11 cellular contexts compared by ENCODE assay signal in genomic region chr1:206713910-206714312, GRCh38. TPM values are rescaled to one million over a fixed set of nuclear protein-coding genes. Genes with fewer than 3 reads are reported as not detected.
DNase-seq lines count a peak whose midpoint lies in the region; ATAC-seq, FAIRE-seq and TF ChIP-seq lines count a peak whose summit lies in the region.
"Had no signal": no experiment of that assay in that cellular context is flagged by ENCODE, and none has a peak within 500 bp of the region (broad histone marks: within the 10 kb centered on the region; RNA-seq: fewer than 3 reads in every experiment).

No MANE protein-coding gene starts in this region.

- ATAC-seq in K562: peak; percentile 52
- ATAC-seq in GM19351 (IDR thresholded peaks at IDR 0.05; ENCODE audit: unreplicated experiment): no peak
- ATAC-seq in GM18511 (IDR thresholded peaks at IDR 0.05; ENCODE audit: unreplicated experiment): no peak

- no peaks in the 10 kb centered on the region for H3K27me3 ChIP-seq in K562 (ENCODE audit: control insufficient read depth in 2 of 2, insufficient read depth in 2 of 2, low read length in 2 of 2)

- BruUV-seq in K562 (replicated peaks; lab: Mats Ljungman, UMichigan): no TSS peak

- TF ChIP-seq POLR2A in K562 (conservative IDR thresholded peaks at IDR 0.05): no peak

- H3K4me3 Mint-ChIP-seq in CD14-positive monocyte (no peak overlapping the region), nephron progenitor cell (no peak overlapping the region), osteocyte (ENCODE audit: unreplicated experiment) (no peak overlapping the region)

- H3K27ac ChIP-seq in K562 (ENCODE audit: extremely low read depth, low read depth, low read length): peak overlapping the region; percentile 21; the same call in 1 of the 3 replicates
- H3K27ac ChIP-seq: lower lobe of right lung had no signal

- CTCF ChIA-PET in K562 (lab: Yijun Ruan, JAX; ENCODE audit: low intra/inter-chr PET ratio): interaction anchor here (0.6 kb wide), 1 partner anchor 25 kb away, joined by 3 read pairs; no protein-coding TSS in a partner anchor

- 19% methylated on average over 6 of the region's 6 CpGs for WGBS in K562 (ENCODE audit: insufficient coverage, low coverage, missing lambda C conversion rate)

- no peak for TF ChIP-seq RAD21 in K562 (CRISPR knock-in tag; conservative IDR thresholded peaks at IDR 0.05 in 1 of 2, IDR thresholded peaks at IDR 0.05 in 1 of 2)

- FAIRE-seq in K562 (lab: Jason Lieb, UNC): peak; percentile 62

- intact Hi-C loops in CD14-positive monocyte (cut with micrococcal nuclease) (no loop called here), K562 (cut with micrococcal nuclease) (no loop called here)

- no peaks in the 10 kb centered on the region for H3K9me1 ChIP-seq in K562 (ENCODE audit: control insufficient read depth, insufficient read depth, low read length)

- POLR2A ChIA-PET in K562 (lab: Yijun Ruan, JAX): interaction anchor here (0.5 to 4.2 kb wide), 6 partner anchors 9 to 319 kb away, joined by 3 to 21 read pairs (median 3); partner anchors contain the start of gene C1orf116

- peak overlapping the region; percentile 28 for H3K4me2 ChIP-seq in K562 (ENCODE audit: insufficient read depth, low read length)

- H2AFZ ChIP-seq in K562 (ENCODE audit: low read depth, low read length): no peak overlapping the region

- H3K27me3 Mint-ChIP-seq in CD14-positive monocyte (ENCODE audit: low read depth in 3 of 3) (peaks cover 0 to 1% (median 0%) of the 10 kb centered on the region in 3 donors), nephron progenitor cell (ENCODE audit: low read depth, poor library complexity) (no peaks in the 10 kb centered on the region), osteocyte (ENCODE audit: unreplicated experiment) (no peaks in the 10 kb centered on the region)

- no peaks in the 10 kb centered on the region for H3K9me3 ChIP-seq in K562 (replicated peaks; ENCODE audit: control insufficient read depth, insufficient read depth, low read depth, low read length)
- H3K9me3 ChIP-seq: lower lobe of right lung had no signal

- H3K4me1 Mint-ChIP-seq in CD14-positive monocyte (peaks cover 81% of the 10 kb centered on the region), nephron progenitor cell (peaks cover 70% of the 10 kb centered on the region), osteocyte (ENCODE audit: unreplicated experiment) (peaks cover 54% of the 10 kb centered on the region)

- H3K36me3 Mint-ChIP-seq in CD14-positive monocyte: peaks cover 5 to 25% of the 10 kb centered on the region in 2 donors
- H3K36me3 Mint-ChIP-seq in nephron progenitor cell (ENCODE audit: low read depth): peaks cover 5% of the 10 kb centered on the region
- no peaks in the 10 kb centered on the region for H3K36me3 Mint-ChIP-seq in osteocyte (ENCODE audit: unreplicated experiment)

- in situ Hi-C loops in K562 (cut with MboI): no loop called here

- peaks cover 38 to 62% of the 10 kb centered on the region in 2 experiments for H3K4me1 ChIP-seq in K562 (replicated peaks in 1 of 2; ENCODE audit: control insufficient read depth in 2 of 2, insufficient read depth in 2 of 2, low read length in 2 of 2)

- H3K27ac Mint-ChIP-seq in CD14-positive monocyte: peak overlapping the region in 4 of 7 donors; percentile 7 to 70 (median 32)
- H3K27ac Mint-ChIP-seq in nephron progenitor cell: peak overlapping the region; percentile 12
- no peak overlapping the region for H3K27ac Mint-ChIP-seq in osteocyte (ENCODE audit: unreplicated experiment)

- H3K9ac ChIP-seq in K562 (ENCODE audit: insufficient read depth in 1 of 2, low read depth in 2 of 2, low read length in 2 of 2): peak overlapping the region in 1 of 2 experiments; percentile 1; a peak in 2 of 4 replicates

- TF ChIP-seq CTCF in CD14-positive monocyte (IDR thresholded peaks at IDR 0.05): no peak
- no peak for TF ChIP-seq CTCF in LNCaP clone FGC (IDR thresholded peaks at IDR 0.05; ENCODE audit: control insufficient read depth, extremely low read depth, insufficient read depth)
- no peak for TF ChIP-seq CTCF in K562 (IDR thresholded peaks at IDR 0.05 in 2 of 3, conservative IDR thresholded peaks at IDR 0.05 in 1 of 3; ENCODE audit: insufficient read depth in 2 of 3, low read depth in 1 of 3, low read length in 3 of 3)
- TF ChIP-seq CTCF in nephron progenitor cell (IDR thresholded peaks at IDR 0.05): no peak
- no peak for TF ChIP-seq CTCF in osteocyte (IDR thresholded peaks at IDR 0.05)

- no peak for TF ChIP-seq EP300 in K562 (IDR thresholded peaks at IDR 0.05; ENCODE audit: low read length)

- H3K9me3 Mint-ChIP-seq in CD14-positive monocyte (no peaks in the 10 kb centered on the region), nephron progenitor cell (no peaks in the 10 kb centered on the region), osteocyte (ENCODE audit: unreplicated experiment) (no peaks in the 10 kb centered on the region)

- peaks cover 94% of the 10 kb centered on the region for H3K79me2 ChIP-seq in K562 (ENCODE audit: control insufficient read depth, insufficient read depth, low read length)

- peaks cover 47% of the 10 kb centered on the region for H4K20me1 ChIP-seq in K562 (replicated peaks; ENCODE audit: control insufficient read depth, insufficient read depth, low read length)

- no peak for DNase-seq in CD14-positive monocyte (ENCODE audit: low spot score)
- DNase-seq in LNCaP clone FGC (ENCODE audit: low read depth): peak; percentile 74
- peak in 1 of 4 experiments; percentile 50 for DNase-seq in K562 (ENCODE audit: extremely low read depth in 1 of 4, low spot score in 3 of 4)
- DNase-seq in nephron progenitor cell: no peak
- DNase-seq in ureter (ENCODE audit: low spot score): no peak
- no peak for DNase-seq in osteocyte (ENCODE audit: extremely low spot score, unreplicated experiment)
- DNase-seq: activated CD4-positive, alpha-beta T cell treated with anti-CD3 and anti-CD28 coated beads for 4 hours; lower lobe of right lung; stimulated activated naive CD4-positive, alpha-beta T cell treated with Interleukin-2 at 50 U/mL for 16 hours had no signal

- H3K36me3 ChIP-seq in K562 (ENCODE audit: control insufficient read depth, insufficient read depth, low read length): peaks cover 2% of the 10 kb centered on the region; the same call in 1 of the 3 replicates
- H3K36me3 ChIP-seq: lower lobe of right lung had no signal

- H3K4me3 ChIP-seq in LNCaP clone FGC (ENCODE audit: low read depth, low read length) (no peak overlapping the region), K562 (no peak overlapping the region)
- H3K4me3 ChIP-seq: lower lobe of right lung had no signal

RNA-seq across cellular contexts. Expression of gene MAPKAPK2, which starts 29.2 kb away (rescaled TPM):
- 1 to 10 TPM; 1.6 to 2.2 TPM for polyA plus RNA-seq in CD14-positive monocyte
- total RNA-seq in K562 (2011; cell fraction: chromatin; rRNA removed; ENCODE audit: low replicate concordance): 70.6 and 157 TPM in 2 replicates
- 89.5 and 98.9 TPM in 2 replicates for total RNA-seq in K562 (2011; cell fraction: nucleolus; rRNA removed)
- total RNA-seq in K562 (2011; cell fraction: nucleoplasm; rRNA removed): 74.0 and 80.4 TPM in 2 replicates
- total RNA-seq in K562 (2014; rRNA removed): 52.1 and 57.2 TPM in 2 replicates
- total RNA-seq in K562 (2014; rRNA removed; fragmentation: Illumina TruSeq; extraction: Trizol): 36.1 and 36.6 TPM in 2 replicates
- total RNA-seq in K562 (2015; rRNA removed; fragmentation: Illumina TruSeq; extraction: Trizol): 33.3 and 35.6 TPM in 2 replicates
- 81.3 and 94.2 TPM in 2 replicates for total RNA-seq in K562 (2021)
- polyA plus RNA-seq in K562 (2011; rRNA removed): 66.5 and 72.1 TPM in 2 replicates
- 68.3 and 74.8 TPM in 2 replicates for polyA plus RNA-seq in K562 (2011; cell fraction: cytosol; rRNA removed)
- 140 and 167 TPM in 2 replicates for polyA plus RNA-seq in K562 (2011; cell fraction: nucleus; rRNA removed)
- 53.3 and 64.1 TPM in 2 replicates for polyA plus RNA-seq in K562 (2012)
- 73.6 and 78.3 TPM in 2 replicates for polyA plus RNA-seq in K562 (2014; fragmentation: Illumina TruSeq; extraction: Trizol)
- polyA plus RNA-seq in K562 (2014; fragmentation: Nextera tagmentation; extraction: Ambion mirVana): 1 to 10 TPM in 1 of 2 experiments, under 1 TPM in 1; 0.63 to 1.3 TPM
- 53.4 and 57.2 TPM in 2 replicates for polyA plus RNA-seq in K562 (2014; rRNA removed)
- polyA minus RNA-seq in K562 (2011; rRNA and poly(A)+ RNA removed): 48.3 and 60.9 TPM in 2 replicates
- 37.6 and 41.0 TPM in 2 replicates for polyA minus RNA-seq in K562 (2011; cell fraction: cytosol; rRNA and poly(A)+ RNA removed)
- 30.2 and 35.1 TPM in 2 replicates for polyA minus RNA-seq in K562 (2011; cell fraction: nucleus; rRNA and poly(A)+ RNA removed)
- total RNA-seq in ureter: 69.8 TPM
- 62.4 and 67.5 TPM in 2 replicates for total RNA-seq in osteocyte

RNA-seq across cellular contexts. Expression of gene IL19, which starts 56.7 kb away (rescaled TPM):
- not detected for polyA plus RNA-seq in CD14-positive monocyte
- total RNA-seq in K562 (2011; cell fraction: chromatin; rRNA removed; ENCODE audit: low replicate concordance): not detected in 2 replicates
- total RNA-seq in K562 (2011; cell fraction: nucleolus; rRNA removed): not detected in 2 replicates
- total RNA-seq in K562 (2011; cell fraction: nucleoplasm; rRNA removed): not detected in 2 replicates
- total RNA-seq in K562 (2014; rRNA removed): not detected in 2 replicates
- total RNA-seq in K562 (2014; rRNA removed; fragmentation: Illumina TruSeq; extraction: Trizol): not detected in 2 replicates
- total RNA-seq in K562 (2015; rRNA removed; fragmentation: Illumina TruSeq; extraction: Trizol): not detected in 2 replicates
- total RNA-seq in K562 (2021): not detected in 2 replicates
- polyA plus RNA-seq in K562 (2011; rRNA removed): not detected in 2 replicates
- polyA plus RNA-seq in K562 (2011; cell fraction: cytosol; rRNA removed): not detected in 2 replicates
- polyA plus RNA-seq in K562 (2011; cell fraction: nucleus; rRNA removed): not detected in 2 replicates
- polyA plus RNA-seq in K562 (2012): not detected in 2 replicates
- polyA plus RNA-seq in K562 (2014; fragmentation: Illumina TruSeq; extraction: Trizol): not detected in 2 replicates
- polyA plus RNA-seq in K562 (2014; fragmentation: Nextera tagmentation; extraction: Ambion mirVana): not detected
- not detected in 2 replicates for polyA plus RNA-seq in K562 (2014; rRNA removed)
- not detected in 2 replicates for polyA minus RNA-seq in K562 (2011; rRNA and poly(A)+ RNA removed)
- polyA minus RNA-seq in K562 (2011; cell fraction: cytosol; rRNA and poly(A)+ RNA removed): not detected in 2 replicates
- not detected in 2 replicates for polyA minus RNA-seq in K562 (2011; cell fraction: nucleus; rRNA and poly(A)+ RNA removed)
- total RNA-seq in ureter: not detected
- not detected in 2 replicates for total RNA-seq in osteocyte
- total RNA-seq: lower lobe of right lung had no signal

RNA-seq across cellular contexts. Expression of gene IL10, which starts 58.4 kb away (rescaled TPM):
- polyA plus RNA-seq in CD14-positive monocyte (1 to 10 TPM; 4.1 to 7.8 TPM), K562 (2011; rRNA removed) (0.05 and 0.29 TPM in 2 replicates), K562 (2014; fragmentation: Illumina TruSeq; extraction: Trizol) (not detected in 2 replicates), K562 (2014; fragmentation: Nextera tagmentation; extraction: Ambion mirVana) (not detected), K562 (2014; rRNA removed) (not detected in 2 replicates)
- not detected in 2 replicates for total RNA-seq in K562 (2011; cell fraction: chromatin; rRNA removed; ENCODE audit: low replicate concordance)
- not detected in 2 replicates for total RNA-seq in K562 (2011; cell fraction: nucleolus; rRNA removed)
- not detected in 2 replicates for total RNA-seq in K562 (2011; cell fraction: nucleoplasm; rRNA removed)
- total RNA-seq in K562 (2014; rRNA removed) (not detected in 2 replicates), K562 (2014; rRNA removed; fragmentation: Illumina TruSeq; extraction: Trizol) (not detected in 2 replicates), K562 (2015; rRNA removed; fragmentation: Illumina TruSeq; extraction: Trizol) (not detected in 2 replicates), K562 (2021) (not detected in 2 replicates), ureter (0.68 TPM), osteocyte (not detected in 2 replicates)
- 0.66 TPM in 1 of 2 replicates, not detected in the other for polyA plus RNA-seq in K562 (2011; cell fraction: cytosol; rRNA removed)
- polyA plus RNA-seq in K562 (2011; cell fraction: nucleus; rRNA removed): 0.49 TPM in 1 of 2 replicates, not detected in the other
- 0.13 and 0.58 TPM in 2 replicates for polyA plus RNA-seq in K562 (2012)
- not detected in 2 replicates for polyA minus RNA-seq in K562 (2011; rRNA and poly(A)+ RNA removed)
- not detected in 2 replicates for polyA minus RNA-seq in K562 (2011; cell fraction: cytosol; rRNA and poly(A)+ RNA removed)
- polyA minus RNA-seq in K562 (2011; cell fraction: nucleus; rRNA and poly(A)+ RNA removed): 0.89 TPM in 1 of 2 replicates, not detected in the other
